33 cellular contexts compared by ENCODE assay signal in the genomic region with DNA sequence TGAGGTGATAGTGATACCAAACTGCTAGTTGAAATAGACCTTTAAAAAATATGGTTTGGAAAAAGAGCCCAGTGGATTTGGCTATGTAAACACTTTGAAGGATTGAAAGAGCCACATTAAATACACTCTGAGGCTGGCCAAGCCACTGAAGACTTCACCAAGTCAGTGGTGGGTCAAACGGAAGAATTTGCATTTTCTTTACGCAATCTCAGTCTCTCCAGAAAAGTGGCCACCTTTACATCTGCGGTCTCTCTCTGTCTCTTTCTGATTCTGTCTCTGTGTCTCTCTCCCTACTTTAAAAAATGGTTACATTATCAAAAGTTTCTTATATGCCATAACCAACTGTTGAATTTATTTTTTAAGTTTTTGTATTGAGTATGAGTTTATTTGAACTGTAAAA.
"Had no signal": no experiment of that assay in that cellular context is flagged by ENCODE, and none has a peak within 500 bp of the region (broad histone marks: within the 10 kb centered on the region; RNA-seq: fewer than 3 reads in every experiment).

No MANE protein-coding gene starts in this region.

- FAIRE-seq: RCC 7860 had no signal

- H3K9me3 ChIP-seq: MG63, SJCRH30 had no signal

- DNase-seq: Kasumi-1, KG1, MG63, NCI-H1048, NCI-H1092 treated with DMSO at 0.1 percent for 48 hours, NCI-H1105 treated with DMSO at 0.1 percent for 48 hours, NCI-H1417, NCI-H1436, NCI-H146, NCI-H1694, NCI-H187, NCI-H1930, NCI-H2029 treated with DMSO at 0.1 percent for 48 hours, NCI-H2081 treated with DMSO at 0.1 percent for 48 hours, NCI-H2107, NCI-H2171, NCI-H226, NCI-H446 treated with DMSO at 0.1 percent for 48 hours, NCI-H510A, NCI-H524, NCI-H69, NCI-H748 treated with DMSO at 0.1 percent for 48 hours, NCI-H82, PC-9, SHP77, SIG-M5, SJCRH30 had no signal

- H2AFZ ChIP-seq: PC-9 had no signal

- H3K4me2 ChIP-seq: PC-9 had no signal

- ATAC-seq: Panc1, Right ventricle myocardium inferior, SK-N-SH treated with all-trans-retinoic acid at 6 μM for 48 hours had no signal

- H3K36me3 ChIP-seq: MG63, SJCRH30 had no signal

- H3K27me3 ChIP-seq: MG63, SJCRH30 had no signal

- H3K27ac ChIP-seq: PC-9, RWPE1, SJCRH30, SK-N-MC had no signal

- H3K4me3 ChIP-seq: MG63, PC-9, SJCRH30, SK-N-MC had no signal
